Comparison of ENCODE assay signal across 17 cellular contexts in genomic region chr16:59212492-59213024, GRCh38.
"Had no signal": no experiment of that assay in that cellular context is flagged by ENCODE, and none has a peak within 500 bp of the region (broad histone marks: within the 10 kb centered on the region; RNA-seq: fewer than 3 reads in every experiment).

No MANE protein-coding gene starts in this region.

- H3K27me3 ChIP-seq: body of pancreas, neutrophil, ovary, spleen, upper lobe of left lung had no signal

- H3K36me3 ChIP-seq: left ventricle myocardium inferior, neutrophil, ovary, prostate gland, spleen, thoracic aorta, upper lobe of left lung had no signal

- H3K27ac ChIP-seq: body of pancreas, left ventricle myocardium inferior, neutrophil, ovary, prostate gland, spleen, thoracic aorta, upper lobe of left lung had no signal

- H3K4me3 ChIP-seq: body of pancreas, left ventricle myocardium inferior, ovary, prostate gland, spleen, thoracic aorta, upper lobe of left lung had no signal

- H3K9me3 ChIP-seq: body of pancreas, left ventricle myocardium inferior, neutrophil, ovary, prostate gland, thoracic aorta, upper lobe of left lung had no signal

- DNase-seq: activated CD4-positive, alpha-beta T cell treated with anti-CD3 and anti-CD28 coated beads for 48 hours; activated naive CD4-positive, alpha-beta T cell treated with Interleukin-2 at 50 U/mL for 16 hours; activated T-cell treated with anti-CD3 and anti-CD28 coated beads, Interleukin-2, amount 50 U/mL, for 1 hour; amygdala; body of pancreas; effector memory CD4-positive, alpha-beta T cell; hypothalamus; left ventricle myocardium inferior; midbrain; ovary; spleen; stimulated activated CD4-positive, alpha-beta T cell treated with anti-CD3 and anti-CD28 coated beads, Interleukin-4, amount 100 ng/mL, for 24 hours; stimulated activated naive CD4-positive, alpha-beta T cell treated with Interleukin-2 at 50 U/mL for 16 hours; upper lobe of left lung had no signal

- H3K4me1 ChIP-seq: body of pancreas, prostate gland had no signal
